Comparison of ENCODE assay signal across 1 cellular context in the genomic region with DNA sequence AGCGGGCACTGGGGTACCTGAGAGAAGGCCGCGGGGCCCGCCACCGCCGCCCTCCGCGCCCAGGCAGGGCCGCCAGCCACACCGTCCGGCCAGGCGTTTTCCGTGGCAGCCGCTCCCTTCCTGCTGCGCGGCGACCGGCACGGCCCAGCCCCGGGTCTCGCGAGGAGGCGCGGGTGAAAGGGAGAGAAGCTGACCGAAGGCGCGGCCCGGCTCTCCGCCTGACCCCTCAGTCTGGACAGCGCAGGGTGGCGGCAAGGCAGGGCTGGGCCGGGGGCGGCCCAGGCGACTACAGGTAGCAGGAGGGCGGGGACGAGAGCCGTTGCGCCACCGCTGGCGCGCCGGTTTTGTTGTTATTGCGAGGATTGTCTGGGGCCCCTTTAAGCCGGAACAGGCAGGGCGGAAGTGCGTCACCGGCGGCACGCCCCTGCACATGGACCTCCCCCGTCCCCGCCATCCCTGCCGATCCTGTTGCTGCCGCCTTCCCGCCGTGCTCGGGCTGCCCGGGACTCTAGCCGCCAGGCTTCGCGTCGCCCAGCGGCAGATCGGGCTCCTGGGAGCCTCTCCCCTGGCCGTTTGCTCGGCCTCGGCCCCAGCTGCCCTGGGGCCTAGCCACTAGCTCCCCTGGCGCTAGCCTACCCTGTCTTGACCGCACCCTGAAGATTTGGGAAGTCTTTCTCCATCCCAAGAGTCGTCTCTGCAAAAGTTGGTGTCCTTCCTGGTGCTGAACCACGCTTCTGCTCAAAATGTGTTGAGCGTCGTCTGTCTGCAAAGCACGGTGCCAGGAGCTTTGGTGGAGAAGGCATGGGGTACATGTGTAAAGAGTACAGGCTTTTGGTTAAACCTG.
TF ChIP-seq lines count a peak whose summit lies in the region.

TSS of gene HERPUD2 (minus strand) at position 352 of the 844 bp plus-strand sequence. CDS start 805 bp downstream, outside the sequence.

TF ChIP-seq in K562, 482 proteins besides CTCF, POLR2A, EP300 and RAD21 (continued from another document and continues in another):
- TF ChIP-seq MAX (CRISPR knock-in tag; IDR thresholded peaks at IDR 0.05) (peak; percentile 80), KLF1 (tag; IDR thresholded peaks at IDR 0.05) (peak; percentile 85), NR3C1 (CRISPR knock-in tag; IDR thresholded peaks at IDR 0.05) (no peak), ZNF586 (CRISPR knock-in tag; conservative IDR thresholded peaks at IDR 0.05) (no peak), DNMT1 (IDR thresholded peaks at IDR 0.05) (no peak), ZNF583 (CRISPR knock-in tag; IDR thresholded peaks at IDR 0.05) (no peak), ZNF224 (CRISPR knock-in tag; IDR thresholded peaks at IDR 0.05) (no peak), TAF1 (IDR thresholded peaks at IDR 0.05; ENCODE audit: control insufficient read depth, extremely low read depth, insufficient read depth, low read length, severe bottlenecking) (peak; percentile 67), ATF7 (IDR thresholded peaks at IDR 0.05) (peak; percentile 86), ZFP36 (IDR thresholded peaks at IDR 0.05; ENCODE audit: low read depth, low read length, partially characterized antibody) (peak; percentile 3), ZNF507 (tag; conservative IDR thresholded peaks at IDR 0.05) (no peak), ZNF431 (CRISPR knock-in tag; IDR thresholded peaks at IDR 0.05) (no peak), ILF3 (IDR thresholded peaks at IDR 0.05; ENCODE audit: borderline replicate concordance) (no peak), CBFB (CRISPR knock-in tag; IDR thresholded peaks at IDR 0.05) (no peak), MEF2A (IDR thresholded peaks at IDR 0.05; ENCODE audit: control insufficient read depth, low read depth, low read length) (no peak), MIER1 (IDR thresholded peaks at IDR 0.05; ENCODE audit: low read depth) (no peak), ZFP30 (CRISPR knock-in tag; IDR thresholded peaks at IDR 0.05; ENCODE audit: borderline replicate concordance) (no peak), MYNN (IDR thresholded peaks at IDR 0.05) (no peak), MYNN (CRISPR knock-in tag; IDR thresholded peaks at IDR 0.05) (no peak), ZNF143 (CRISPR knock-in tag; IDR thresholded peaks at IDR 0.05) (no peak; the same call in 1 of the 2 replicates), ZNF830 (CRISPR knock-in tag; IDR thresholded peaks at IDR 0.05) (no peak), PHB (CRISPR knock-in tag; IDR thresholded peaks at IDR 0.05) (no peak), EP400 (IDR thresholded peaks at IDR 0.05) (peak; percentile 94), PCBP2 (IDR thresholded peaks at IDR 0.05; ENCODE audit: low read depth, low read length, poor library complexity, severe bottlenecking) (no peak), CC2D1A (IDR thresholded peaks at IDR 0.05) (no peak), CAMTA2 (CRISPR knock-in tag; conservative IDR thresholded peaks at IDR 0.05) (no peak), CBFA2T3 (IDR thresholded peaks at IDR 0.05) (no peak), BRF2 (IDR thresholded peaks at IDR 0.05; ENCODE audit: borderline replicate concordance, insufficient read depth, insufficient read length) (no peak), XRCC5 (IDR thresholded peaks at IDR 0.05; ENCODE audit: low read depth, low read length) (no peak), ATF1 (CRISPR knock-in tag; IDR thresholded peaks at IDR 0.05) (peak; percentile 67), ATF1 (tag; IDR thresholded peaks at IDR 0.05) (peak; percentile 96), NFE2L1 (tag; IDR thresholded peaks at IDR 0.05; ENCODE audit: borderline replicate concordance, low read depth) (no peak), HNRNPK (IDR thresholded peaks at IDR 0.05; ENCODE audit: low read depth, low read length, poor library complexity, severe bottlenecking) (peak; percentile 60), PHF20 (IDR thresholded peaks at IDR 0.05; ENCODE audit: partially characterized antibody) (peak; percentile 85), RBM39 (optimal IDR thresholded peaks at IDR 0.05; ENCODE audit: low read depth, low read length) (no peak), NR1H2 (CRISPR knock-in tag; IDR thresholded peaks at IDR 0.05) (0 out of 2 replicates have a peak, but pooled peaks have one; percentile 34), FOXK2 (conservative IDR thresholded peaks at IDR 0.05 in 1 of 2, IDR thresholded peaks at IDR 0.05 in 1 of 2; ENCODE audit: low read depth in 2 of 2) (peak; percentile 89 to 91), ARID1B (IDR thresholded peaks at IDR 0.05) (no peak; the same call in 1 of the 2 replicates), JUN (IDR thresholded peaks at IDR 0.05; ENCODE audit: borderline replicate concordance, low read depth, low read length) (0 out of 2 replicates have a peak, but pooled peaks have one; percentile 28), JUN (CRISPR knock-in tag; IDR thresholded peaks at IDR 0.05; ENCODE audit: borderline replicate concordance) (peak; percentile 57; the same call in 1 of the 2 replicates), ZNF561 (CRISPR knock-in tag; conservative IDR thresholded peaks at IDR 0.05) (no peak), ZBTB9 (CRISPR knock-in tag; IDR thresholded peaks at IDR 0.05) (peak; percentile 83; the same call in 1 of the 2 replicates), BRD4 (IDR thresholded peaks at IDR 0.05) (no peak; the same call in 1 of the 2 replicates), ZEB2 (IDR thresholded peaks at IDR 0.05) (peak; percentile 68; the same call in 1 of the 2 replicates), HNRNPL (IDR thresholded peaks at IDR 0.05; ENCODE audit: low read depth, low read length) (peak; percentile 64; the same call in 1 of the 2 replicates), ZBTB34 (CRISPR knock-in tag; IDR thresholded peaks at IDR 0.05) (no peak), ZC3H11A (IDR thresholded peaks at IDR 0.05; ENCODE audit: low read depth, low read length) (no peak), LCOR (CRISPR knock-in tag; IDR thresholded peaks at IDR 0.05) (peak; percentile 72), ZNF79 (CRISPR knock-in tag; IDR thresholded peaks at IDR 0.05; ENCODE audit: low read depth) (no peak), HNRNPH1 (optimal IDR thresholded peaks at IDR 0.05; ENCODE audit: low read depth, low read length) (no peak), RBBP5 (IDR thresholded peaks at IDR 0.05; ENCODE audit: borderline replicate concordance, insufficient read depth, low read length, poor library complexity, severe bottlenecking) (peak; percentile 96), CHD2 (IDR thresholded peaks at IDR 0.05; ENCODE audit: low read depth, low read length) (peak; percentile 95), TEAD2 (tag; IDR thresholded peaks at IDR 0.05) (no peak)
- TF ChIP-seq, protein P1, sequence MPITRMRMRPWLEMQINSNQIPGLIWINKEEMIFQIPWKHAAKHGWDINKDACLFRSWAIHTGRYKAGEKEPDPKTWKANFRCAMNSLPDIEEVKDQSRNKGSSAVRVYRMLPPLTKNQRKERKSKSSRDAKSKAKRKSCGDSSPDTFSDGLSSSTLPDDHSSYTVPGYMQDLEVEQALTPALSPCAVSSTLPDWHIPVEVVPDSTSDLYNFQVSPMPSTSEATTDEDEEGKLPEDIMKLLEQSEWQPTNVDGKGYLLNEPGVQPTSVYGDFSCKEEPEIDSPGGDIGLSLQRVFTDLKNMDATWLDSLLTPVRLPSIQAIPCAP (CRISPR knock-in tag; IDR thresholded peaks at IDR 0.05; ENCODE audit: borderline replicate concordance) = no peak
- TF ChIP-seq, protein P2, sequence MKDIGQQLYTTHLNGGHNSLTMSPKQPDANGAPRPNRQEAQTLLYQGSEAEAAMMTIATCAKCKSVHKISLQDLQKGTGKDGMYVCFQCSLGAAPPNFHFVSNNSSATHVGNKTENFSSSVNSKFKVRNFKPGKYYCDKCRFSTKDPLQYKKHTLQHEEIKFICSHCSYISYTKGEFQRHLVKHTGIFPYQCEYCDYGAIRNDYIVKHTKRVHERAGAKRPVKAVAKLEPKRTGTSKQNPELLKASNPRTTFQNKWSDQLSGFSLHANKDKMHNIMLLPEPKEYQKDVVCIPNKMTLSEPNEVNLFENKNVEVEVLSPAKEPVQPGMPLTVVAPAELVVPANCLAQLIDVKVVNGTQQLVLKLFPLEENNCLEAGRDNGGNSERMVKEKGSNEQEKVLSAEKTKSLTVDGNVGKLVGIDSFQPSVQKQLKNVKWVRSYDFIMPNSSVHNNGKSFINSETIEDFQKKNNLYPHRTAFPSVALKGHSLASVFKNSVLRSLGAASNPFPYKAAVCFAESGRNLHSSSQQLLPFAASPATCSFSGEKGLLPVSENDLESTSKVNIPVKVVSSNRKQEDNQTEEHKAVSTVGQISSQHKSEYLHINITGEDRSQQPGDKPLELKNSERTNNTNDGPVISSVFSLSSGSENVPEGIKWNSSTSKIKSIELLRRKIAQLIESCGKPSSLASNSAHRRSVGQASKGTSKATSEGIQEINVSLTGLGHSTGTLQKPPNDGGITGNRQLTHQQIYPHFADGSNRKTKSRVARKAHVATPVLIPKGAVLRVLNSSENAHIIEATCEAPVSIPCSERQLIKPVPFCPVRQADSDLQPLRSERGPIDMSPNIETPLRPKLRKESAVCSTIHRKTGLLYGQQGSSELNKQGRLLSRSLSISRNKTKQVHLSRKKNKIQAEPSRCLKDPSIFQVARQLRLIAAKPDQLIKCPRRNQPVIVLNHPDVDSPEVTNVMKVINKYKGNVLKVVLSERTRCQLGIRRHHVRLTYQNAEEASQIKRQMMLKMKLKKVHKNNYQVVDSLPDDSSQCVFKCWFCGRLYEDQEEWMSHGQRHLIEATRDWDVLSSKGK (CRISPR knock-in tag; IDR thresholded peaks at IDR 0.05) = no peak
- TF ChIP-seq, protein P3, sequence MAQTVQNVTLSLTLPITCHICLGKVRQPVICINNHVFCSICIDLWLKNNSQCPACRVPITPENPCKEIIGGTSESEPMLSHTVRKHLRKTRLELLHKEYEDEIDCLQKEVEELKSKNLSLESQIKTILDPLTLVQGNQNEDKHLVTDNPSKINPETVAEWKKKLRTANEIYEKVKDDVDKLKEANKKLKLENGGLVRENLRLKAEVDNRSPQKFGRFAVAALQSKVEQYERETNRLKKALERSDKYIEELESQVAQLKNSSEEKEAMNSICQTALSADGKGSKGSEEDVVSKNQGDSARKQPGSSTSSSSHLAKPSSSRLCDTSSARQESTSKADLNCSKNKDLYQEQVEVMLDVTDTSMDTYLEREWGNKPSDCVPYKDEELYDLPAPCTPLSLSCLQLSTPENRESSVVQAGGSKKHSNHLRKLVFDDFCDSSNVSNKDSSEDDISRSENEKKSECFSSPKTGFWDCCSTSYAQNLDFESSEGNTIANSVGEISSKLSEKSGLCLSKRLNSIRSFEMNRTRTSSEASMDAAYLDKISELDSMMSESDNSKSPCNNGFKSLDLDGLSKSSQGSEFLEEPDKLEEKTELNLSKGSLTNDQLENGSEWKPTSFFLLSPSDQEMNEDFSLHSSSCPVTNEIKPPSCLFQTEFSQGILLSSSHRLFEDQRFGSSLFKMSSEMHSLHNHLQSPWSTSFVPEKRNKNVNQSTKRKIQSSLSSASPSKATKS (CRISPR knock-in tag; IDR thresholded peaks at IDR 0.05) = no peak
- TF ChIP-seq, protein P4, sequence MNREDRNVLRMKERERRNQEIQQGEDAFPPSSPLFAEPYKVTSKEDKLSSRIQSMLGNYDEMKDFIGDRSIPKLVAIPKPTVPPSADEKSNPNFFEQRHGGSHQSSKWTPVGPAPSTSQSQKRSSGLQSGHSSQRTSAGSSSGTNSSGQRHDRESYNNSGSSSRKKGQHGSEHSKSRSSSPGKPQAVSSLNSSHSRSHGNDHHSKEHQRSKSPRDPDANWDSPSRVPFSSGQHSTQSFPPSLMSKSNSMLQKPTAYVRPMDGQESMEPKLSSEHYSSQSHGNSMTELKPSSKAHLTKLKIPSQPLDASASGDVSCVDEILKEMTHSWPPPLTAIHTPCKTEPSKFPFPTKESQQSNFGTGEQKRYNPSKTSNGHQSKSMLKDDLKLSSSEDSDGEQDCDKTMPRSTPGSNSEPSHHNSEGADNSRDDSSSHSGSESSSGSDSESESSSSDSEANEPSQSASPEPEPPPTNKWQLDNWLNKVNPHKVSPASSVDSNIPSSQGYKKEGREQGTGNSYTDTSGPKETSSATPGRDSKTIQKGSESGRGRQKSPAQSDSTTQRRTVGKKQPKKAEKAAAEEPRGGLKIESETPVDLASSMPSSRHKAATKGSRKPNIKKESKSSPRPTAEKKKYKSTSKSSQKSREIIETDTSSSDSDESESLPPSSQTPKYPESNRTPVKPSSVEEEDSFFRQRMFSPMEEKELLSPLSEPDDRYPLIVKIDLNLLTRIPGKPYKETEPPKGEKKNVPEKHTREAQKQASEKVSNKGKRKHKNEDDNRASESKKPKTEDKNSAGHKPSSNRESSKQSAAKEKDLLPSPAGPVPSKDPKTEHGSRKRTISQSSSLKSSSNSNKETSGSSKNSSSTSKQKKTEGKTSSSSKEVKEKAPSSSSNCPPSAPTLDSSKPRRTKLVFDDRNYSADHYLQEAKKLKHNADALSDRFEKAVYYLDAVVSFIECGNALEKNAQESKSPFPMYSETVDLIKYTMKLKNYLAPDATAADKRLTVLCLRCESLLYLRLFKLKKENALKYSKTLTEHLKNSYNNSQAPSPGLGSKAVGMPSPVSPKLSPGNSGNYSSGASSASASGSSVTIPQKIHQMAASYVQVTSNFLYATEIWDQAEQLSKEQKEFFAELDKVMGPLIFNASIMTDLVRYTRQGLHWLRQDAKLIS (CRISPR knock-in tag; IDR thresholded peaks at IDR 0.05) = no peak
